Comparison of ENCODE assay signal across 20 cellular contexts in the genomic region with DNA sequence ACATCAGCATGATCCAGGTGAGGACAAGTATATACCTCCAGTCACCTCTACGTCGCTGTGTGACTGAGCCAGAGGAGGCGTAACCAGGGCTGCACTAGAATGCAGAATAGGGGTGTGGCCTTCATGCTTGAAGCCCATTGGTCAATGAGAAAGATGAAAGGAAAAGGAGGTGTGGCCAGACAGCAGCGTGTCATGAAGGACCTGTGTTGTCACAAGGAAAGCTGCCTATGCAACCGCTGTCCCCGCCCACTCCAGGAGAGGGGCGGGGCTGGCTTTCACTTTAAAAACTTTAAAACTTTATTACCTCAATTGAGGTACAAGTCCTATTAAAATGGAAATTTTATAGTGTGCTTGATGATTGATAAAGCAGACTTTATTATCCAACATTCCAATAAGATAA. TPM values are rescaled to one million over a fixed set of nuclear protein-coding genes. Genes with fewer than 3 reads are reported as not detected.
"Had no signal": no experiment of that assay in that cellular context is flagged by ENCODE, and none has a peak within 500 bp of the region (broad histone marks: within the 10 kb centered on the region; RNA-seq: fewer than 3 reads in every experiment).

A gene with protein sequence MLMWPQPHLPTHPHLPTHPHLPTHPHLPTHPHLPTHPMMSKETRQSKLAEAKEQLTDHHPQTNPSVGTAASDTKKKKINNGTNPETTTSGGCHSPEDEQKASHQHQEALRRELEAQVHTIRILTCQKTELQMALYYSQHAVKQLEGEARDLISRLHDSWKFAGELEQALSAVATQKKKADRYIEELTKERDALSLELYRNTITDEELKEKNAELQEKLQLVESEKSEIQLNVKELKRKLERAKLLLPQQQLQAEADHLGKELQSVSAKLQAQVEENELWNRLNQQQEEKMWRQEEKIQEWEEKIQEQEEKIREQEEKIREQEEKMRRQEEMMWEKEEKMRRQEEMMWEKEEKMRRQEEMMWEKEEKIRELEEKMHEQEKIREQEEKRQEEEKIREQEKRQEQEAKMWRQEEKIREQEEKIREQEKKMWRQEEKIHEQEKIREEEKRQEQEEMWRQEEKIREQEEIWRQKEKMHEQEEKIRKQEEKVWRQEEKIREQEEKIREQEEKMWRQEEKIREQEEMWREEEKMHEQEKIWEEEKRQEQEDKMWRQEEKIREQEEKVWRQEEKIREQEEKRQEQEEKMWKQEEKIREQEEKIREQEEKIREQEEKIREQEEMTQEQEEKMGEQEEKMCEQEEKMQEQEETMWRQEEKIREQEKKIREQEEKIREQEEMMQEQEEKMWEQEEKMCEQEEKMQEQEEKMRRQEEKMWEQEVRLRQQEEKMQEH (minus strand): TSS at position 101 of the 400 bp plus-strand sequence. CDS start 91 bp downstream, at position 10.

RNA-seq across cellular contexts. Expression of the gene that starts here (rescaled TPM):
- total RNA-seq: activated naive CD4-positive, alpha-beta T cell treated with anti-CD3 and anti-CD28 coated beads for 36 hours; activated naive CD4-positive, alpha-beta T cell treated with anti-CD3 and anti-CD28 coated beads, Interleukin-2, amount 50 U/mL, for 72 hours; activated naive CD8-positive, alpha-beta T cell treated with anti-CD3 and anti-CD28 coated beads for 36 hours; activated naive CD8-positive, alpha-beta T cell treated with anti-CD3 and anti-CD28 coated beads, Interleukin-2, amount 10 ng/mL, durations not matched to agents 7 days and 5 days; activated T-cell treated with anti-CD3 and anti-CD28 coated beads, Interleukin-2, amount 50 U/mL, for 4 hours; activated T-cell treated with anti-CD3 and anti-CD28 coated beads, Interleukin-2, amount 50 U/mL, for 72 hours; activated T-helper 1 cell treated with anti-CD3 and anti-CD28 coated beads, Interleukin-12 subunit alpha, Interleukin-12 subunit beta, Interleukin-2, Interleukin-4 antibody, amounts not matched to agents 30 ng/mL and 10 ng/mL and 1 ng/mL, durations not matched to agents 14 hours and 24 hours and 36 hours; activated T-helper 17 cell treated with anti-CD3 and anti-CD28 coated beads, Interleukin-2, amount 50 U/mL, for 72 hours; activated T-helper 2 cell treated with anti-CD3 and anti-CD28 coated beads, Interferon-gamma antibody, Interleukin-2, Interleukin-4, amounts not matched to agents 10 μg/mL and 5 μg/mL and 100 μg/mL, durations not matched to agents 14 hours and 24 hours and 36 hours; adrenal gland; aorta; ascending aorta; astrocyte; body of pancreas; breast epithelium; bronchial epithelial cell; cardiac muscle cell; cardiac septum; cerebellum; chondrocyte had no signal
- polyA plus RNA-seq: adrenal gland, aorta, cardiac muscle cell had no signal
